ENCODE assay signal across 14 cellular contexts in genomic region chr11:110086892-110087309, GRCh38. TPM values are rescaled to one million over a fixed set of nuclear protein-coding genes. Genes with fewer than 3 reads are reported as not detected.
A peak's percentile ranks its signal among the peaks of the same experiment; 100 is the strongest.
DNase-seq lines count a peak whose midpoint lies in the region; ATAC-seq, FAIRE-seq and TF ChIP-seq lines count a peak whose summit lies in the region.
"Had no signal": no experiment of that assay in that cellular context is flagged by ENCODE, and none has a peak within 500 bp of the region (broad histone marks: within the 10 kb centered on the region; RNA-seq: fewer than 3 reads in every experiment).

No MANE protein-coding gene starts in this region.

- H3K4me1 Mint-ChIP-seq in naive thymus-derived CD8-positive, alpha-beta T cell, result peaks cover 0 to 2% (median 0%) of the 10 kb centered on the region in 4 donors

- FAIRE-seq in frontal cortex (lab: Jason Lieb, UNC) (no peak), urothelium cell line (lab: Jason Lieb, UNC) (no peak)

- no peaks in the 10 kb centered on the region for H3K9me3 ChIP-seq in RWPE2 (ENCODE audit: severe bottlenecking)
- H3K9me3 ChIP-seq: heart right ventricle, tibial nerve had no signal

- H3K27me3 Mint-ChIP-seq in naive thymus-derived CD8-positive, alpha-beta T cell, result peaks cover 8 to 25% (median 17%) of the 10 kb centered on the region in 5 donors

- H3K36me3 Mint-ChIP-seq in naive thymus-derived CD8-positive, alpha-beta T cell, result no peaks in the 10 kb centered on the region
- H3K36me3 Mint-ChIP-seq: mesothelial cell of epicardium had no signal

- peak overlapping the region; percentile 6 for H3K27ac ChIP-seq in RWPE2 (ENCODE audit: poor library complexity, severe bottlenecking)
- H3K27ac ChIP-seq: heart right ventricle, tibial nerve had no signal

- ATAC-seq in RWPE2 (ENCODE audit: low read depth) (peak; percentile 80), sciatic nerve (peak; percentile 46)
- no peak for ATAC-seq in naive thymus-derived CD8-positive, alpha-beta T cell

- DNase-seq in GM04504 (ENCODE audit: low read depth) (peak; percentile 65), RWPE2 (ENCODE audit: low spot score) (peak; percentile 65), fibroblast of gingiva (ENCODE audit: low read depth) (peak; percentile 76), sciatic nerve (ENCODE audit: low spot score) (no peak), frontal cortex (ENCODE audit: low spot score in 2 of 2) (no peak), globus pallidus (ENCODE audit: low spot score) (no peak), urothelium cell line (ENCODE audit: low spot score) (no peak)
- no peak for DNase-seq in naive thymus-derived CD8-positive, alpha-beta T cell
- DNase-seq: heart right ventricle, NCI-H1930 had no signal

- H3K27ac Mint-ChIP-seq in naive thymus-derived CD8-positive, alpha-beta T cell, result no peak overlapping the region
- H3K27ac Mint-ChIP-seq: activated T-helper 2 cell treated with anti-CD3 and anti-CD28 coated beads, Interferon-gamma antibody, Interleukin-2, Interleukin-4, amounts not matched to agents 10 μg/mL and 5 μg/mL and 100 μg/mL, durations not matched to agents 14 hours and 24 hours and 36 hours; mesothelial cell of epicardium had no signal

- H3K4me3 ChIP-seq in RWPE2 (ENCODE audit: severe bottlenecking), result no peak overlapping the region
- H3K4me3 ChIP-seq: heart right ventricle, tibial nerve had no signal

- POLR2A ChIA-PET in naive thymus-derived CD8-positive, alpha-beta T cell (lab: Charles Lee), result no interaction called here

- no peaks in the 10 kb centered on the region for H3K27me3 ChIP-seq in RWPE2 (ENCODE audit: insufficient read depth, poor library complexity, severe bottlenecking)
- H3K27me3 ChIP-seq: tibial nerve had no signal

- H3K4me3 Mint-ChIP-seq in naive thymus-derived CD8-positive, alpha-beta T cell, result no peak overlapping the region
- H3K4me3 Mint-ChIP-seq: mesothelial cell of epicardium had no signal

- intact Hi-C loops in sciatic nerve (cut with DNase I), result no loop called here

- peaks cover 19% of the 10 kb centered on the region for H3K4me1 ChIP-seq in RWPE2 (ENCODE audit: insufficient read depth, poor library complexity, severe bottlenecking)

- no peak for TF ChIP-seq CTCF in RWPE2 (IDR thresholded peaks at IDR 0.05; ENCODE audit: poor library complexity, severe bottlenecking)

- H3K36me3 ChIP-seq in RWPE2 (ENCODE audit: low read depth), result no peaks in the 10 kb centered on the region
- H3K36me3 ChIP-seq: heart right ventricle, tibial nerve had no signal

- no peaks in the 10 kb centered on the region for H3K9me3 Mint-ChIP-seq in naive thymus-derived CD8-positive, alpha-beta T cell
- H3K9me3 Mint-ChIP-seq: activated T-helper 2 cell treated with anti-CD3 and anti-CD28 coated beads, Interferon-gamma antibody, Interleukin-2, Interleukin-4, amounts not matched to agents 10 μg/mL and 5 μg/mL and 100 μg/mL, durations not matched to agents 14 hours and 24 hours and 36 hours had no signal

RNA-seq across cellular contexts. Expression of gene ZC3H12C, which starts 6.3 kb away (rescaled TPM):
- total RNA-seq in sciatic nerve (30.4 TPM), frontal cortex (28.9 TPM)
- under 1 TPM; 0.03 to 0.08 TPM for total RNA-seq in naive thymus-derived CD8-positive, alpha-beta T cell
- polyA plus RNA-seq in naive thymus-derived CD8-positive, alpha-beta T cell, result not detected
- total RNA-seq: OCI-LY7 had no signal

Comparison
In these comparisons a context has a peak if more than half of its experiments do, and no peak if none do; other contexts are left out.
1. DNase-seq: peak in GM04504 (single experiment), RWPE2 (single experiment) and fibroblast of gingiva (single experiment); none in sciatic nerve (single experiment), frontal cortex (0 of 2), globus pallidus (single experiment), naive thymus-derived CD8-positive, alpha-beta T cell (0 of 10) and urothelium cell line (single experiment).
2. ATAC-seq: peak in RWPE2 (single experiment) and sciatic nerve (single experiment); none in naive thymus-derived CD8-positive, alpha-beta T cell (0 of 2).
3. RNA of gene ZC3H12C, which starts 6.3 kb away (total RNA-seq): 30.4 TPM in sciatic nerve (single experiment) and 28.9 TPM in frontal cortex (single experiment); 0.03 to 0.08 TPM in naive thymus-derived CD8-positive, alpha-beta T cell; every median in the first group is over 10 times any median in the second.